Comparison of ENCODE assay signal across 9 cellular contexts in the genomic region with DNA sequence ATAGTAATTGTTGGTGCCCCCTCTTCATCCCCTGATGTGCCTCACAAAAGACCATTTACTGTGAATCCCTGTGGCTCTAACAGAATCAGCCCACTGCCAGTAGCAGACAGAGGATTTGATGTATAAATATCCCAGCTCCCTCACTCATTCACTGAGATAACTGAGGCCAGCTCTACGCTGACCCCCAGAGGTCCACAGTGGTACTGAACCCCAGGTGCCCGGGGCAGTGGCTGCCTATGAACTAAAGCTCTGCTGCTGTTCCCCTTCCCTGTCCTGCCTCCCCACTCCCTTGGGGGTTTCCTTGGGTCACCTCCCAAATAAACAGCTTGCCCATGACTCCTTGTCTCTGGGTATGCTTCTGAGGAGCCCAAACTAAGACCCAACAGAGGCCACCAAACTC.
DNase-seq lines count a peak whose midpoint lies in the region; ATAC-seq and TF ChIP-seq lines count a peak whose summit lies in the region.
"Had no signal": no experiment of that assay in that cellular context is flagged by ENCODE, and none has a peak within 500 bp of the region (broad histone marks: within the 10 kb centered on the region; RNA-seq: fewer than 3 reads in every experiment).

No MANE protein-coding gene starts in this region.

- H3K27me3 ChIP-seq in cardiac muscle cell, result no peaks in the 10 kb centered on the region
- H3K27me3 ChIP-seq in SK-N-SH (ENCODE audit: insufficient read depth), result peaks cover 88% of the 10 kb centered on the region

- no peaks in the 10 kb centered on the region for H3K79me2 ChIP-seq in SK-N-SH (ENCODE audit: insufficient read depth)

- TF ChIP-seq EP300 in SK-N-SH (IDR thresholded peaks at IDR 0.05; ENCODE audit: borderline replicate concordance in 1 of 2, low read depth in 1 of 2, low read length in 1 of 2), result no peak

- POLR2A ChIA-PET in SK-N-SH (lab: Yijun Ruan, JAX), result no interaction called here

- H3K9me3 ChIP-seq in cardiac muscle cell (ENCODE audit: low read depth), result no peaks in the 10 kb centered on the region
- no peaks in the 10 kb centered on the region for H3K9me3 ChIP-seq in SK-N-SH

- intact Hi-C loops in left ventricle myocardium superior (cut with micrococcal nuclease), result no loop called here

- no peaks in the 10 kb centered on the region for H4K20me1 ChIP-seq in SK-N-SH (ENCODE audit: insufficient read depth)

- 0% methylated on average over 2 of the region's 2 CpGs for WGBS in SK-N-SH (ENCODE audit: low lambda C conversion rate)

- no peak for ATAC-seq in left ventricle myocardium superior
- ATAC-seq in stimulated activated effector memory CD8-positive, alpha-beta T cell treated with anti-CD3 and anti-CD28 coated beads, Interleukin-12 subunit alpha, Interleukin-12 subunit beta, amount 100 ng/mL, for 72 hours, result peak; percentile 48
- ATAC-seq: right cardiac atrium had no signal

- H3F3A ChIP-seq in SK-N-SH (replicated peaks; ENCODE audit: insufficient read depth), result no peaks in the 10 kb centered on the region

- no peaks in the 10 kb centered on the region for H3K36me3 Mint-ChIP-seq in stimulated activated effector memory CD8-positive, alpha-beta T cell treated with anti-CD3 and anti-CD28 coated beads, Interleukin-12 subunit alpha, Interleukin-12 subunit beta, amount 100 ng/mL, for 72 hours

- TF ChIP-seq RAD21 in SK-N-SH (IDR thresholded peaks at IDR 0.05; ENCODE audit: low read length), result peak; percentile 53

- H3K4me3 Mint-ChIP-seq in stimulated activated effector memory CD8-positive, alpha-beta T cell treated with anti-CD3 and anti-CD28 coated beads, Interleukin-12 subunit alpha, Interleukin-12 subunit beta, amount 100 ng/mL, for 72 hours, result no peak overlapping the region

- H3K36me3 ChIP-seq in cardiac muscle cell (no peaks in the 10 kb centered on the region), SK-N-SH (replicated peaks in 1 of 2; ENCODE audit: control insufficient read depth in 1 of 2, insufficient read depth in 2 of 2, low read length in 1 of 2) (no peaks in the 10 kb centered on the region)

- no peak overlapping the region for H3K27ac Mint-ChIP-seq in stimulated activated effector memory CD8-positive, alpha-beta T cell treated with anti-CD3 and anti-CD28 coated beads, Interleukin-12 subunit alpha, Interleukin-12 subunit beta, amount 100 ng/mL, for 72 hours

- H3K9ac ChIP-seq in SK-N-SH, result no peak overlapping the region

- no peaks in the 10 kb centered on the region for H3K4me1 Mint-ChIP-seq in stimulated activated effector memory CD8-positive, alpha-beta T cell treated with anti-CD3 and anti-CD28 coated beads, Interleukin-12 subunit alpha, Interleukin-12 subunit beta, amount 100 ng/mL, for 72 hours

- TF ChIP-seq CTCF in cardiac muscle cell (IDR thresholded peaks at IDR 0.05; ENCODE audit: low read depth, low read length) (peak; percentile 62), SK-N-SH (IDR thresholded peaks at IDR 0.05) (peak; percentile 60), fibroblast of mammary gland (conservative IDR thresholded peaks at IDR 0.05; ENCODE audit: control insufficient read depth, insufficient read depth, low read depth, low read length) (peak; percentile 68)

- H2AFZ ChIP-seq in SK-N-SH (ENCODE audit: low read depth), result no peak overlapping the region

- H3K4me3 ChIP-seq in cardiac muscle cell (no peak overlapping the region), SK-N-SH (ENCODE audit: low read depth in 2 of 2, low read length in 1 of 2) (no peak overlapping the region), fibroblast of mammary gland (ENCODE audit: control insufficient read depth, low read depth, low read length) (no peak overlapping the region)

- H3K4me2 ChIP-seq in SK-N-SH, result no peak overlapping the region

- CTCF ChIA-PET in SK-N-SH (lab: Yijun Ruan, JAX), result interaction anchor here (0.6 to 1.4 kb wide), 7 partner anchors 9 to 313 kb away, joined by 3 to 7 read pairs (median 4); no protein-coding TSS in a partner anchor

- H3K9me3 Mint-ChIP-seq in stimulated activated effector memory CD8-positive, alpha-beta T cell treated with anti-CD3 and anti-CD28 coated beads, Interleukin-12 subunit alpha, Interleukin-12 subunit beta, amount 100 ng/mL, for 72 hours, result peaks cover 6% of the 10 kb centered on the region

- H3K27ac ChIP-seq in cardiac muscle cell (no peak overlapping the region), SK-N-SH (ENCODE audit: low read depth in 2 of 2, low read length in 1 of 2) (no peak overlapping the region)

- H3K9me2 ChIP-seq in SK-N-SH, result no peaks in the 10 kb centered on the region

- H3K4me1 ChIP-seq in cardiac muscle cell (ENCODE audit: low read depth) (peaks cover 11% of the 10 kb centered on the region), SK-N-SH (ENCODE audit: control insufficient read depth in 1 of 2, insufficient read depth in 2 of 2, low read depth in 1 of 2, low read length in 1 of 2) (no peaks in the 10 kb centered on the region)

- peak; percentile 20 to 62 for DNase-seq in cardiac muscle cell (ENCODE audit: low read depth in 1 of 2, low spot score in 1 of 2)
- no peak for DNase-seq in left ventricle myocardium superior
- peak; percentile 62 for DNase-seq in SK-N-SH
- peak; percentile 32 for DNase-seq in fibroblast of mammary gland (ENCODE audit: low read depth)
- peak; percentile 7 to 62 for DNase-seq in stimulated activated effector memory CD8-positive, alpha-beta T cell treated with anti-CD3 and anti-CD28 coated beads, Interleukin-12 subunit alpha, Interleukin-12 subunit beta, amount 100 ng/mL, for 72 hours (ENCODE audit: low spot score in 2 of 2)
- DNase-seq in inferior parietal cortex (ENCODE audit: extremely low spot score), result no peak
- no peak for DNase-seq in nucleus accumbens (lab: John Stamatoyannopoulos, UW)
- DNase-seq in Kasumi-1 (lab: John Stamatoyannopoulos, UW), result no peak

TF ChIP-seq in SK-N-SH, 30 proteins besides CTCF, POLR2A, EP300 and RAD21:
- no peak for TF ChIP-seq GABPA (IDR thresholded peaks at IDR 0.05; ENCODE audit: low read depth)
- TF ChIP-seq JUND (IDR thresholded peaks at IDR 0.05), result no peak
- TF ChIP-seq SMC3 (IDR thresholded peaks at IDR 0.05; ENCODE audit: low read depth, low read length), result peak; percentile 31

Comparison
In these comparisons a context has a peak if more than half of its experiments do, and no peak if none do; other contexts are left out.
1. DNase-seq: peak in cardiac muscle cell (2 of 2), SK-N-SH (single experiment), fibroblast of mammary gland (single experiment) and stimulated activated effector memory CD8-positive, alpha-beta T cell treated with anti-CD3 and anti-CD28 coated beads, Interleukin-12 subunit alpha, Interleukin-12 subunit beta, amount 100 ng/mL, for 72 hours (2 of 2); none in left ventricle myocardium superior (single experiment), inferior parietal cortex (single experiment), nucleus accumbens (0 of 56) and Kasumi-1 (0 of 2).
2. Peak in every context shown above with its lines, with median percentiles within 50 percentile points of each other: CTCF ChIP-seq.